Comparison of ENCODE assay signal across 1 cellular context in genomic region chr15:40098489-40099261, GRCh38.
TF ChIP-seq lines count a peak whose summit lies in the region.

No MANE protein-coding gene starts in this region.

TF ChIP-seq in HEK293, 187 proteins besides CTCF, POLR2A, EP300 and RAD21 (continued from another document and continues in another):
- TF ChIP-seq PRDM2 (tag by site-specific recombination; IDR thresholded peaks at IDR 0.05; ENCODE audit: borderline replicate concordance) (no peak), ZNF157 (tag by site-specific recombination; IDR thresholded peaks at IDR 0.05) (no peak), ZNF600 (tag by site-specific recombination; IDR thresholded peaks at IDR 0.05) (peak; percentile 99), ZNF423 (tag by site-specific recombination; IDR thresholded peaks at IDR 0.05) (no peak), ZNF518A (tag by site-specific recombination; conservative IDR thresholded peaks at IDR 0.05; ENCODE audit: low read depth) (0 out of 2 replicates have a peak, but pooled peaks have one; percentile 21), ZNF830 (tag by site-specific recombination; IDR thresholded peaks at IDR 0.05; ENCODE audit: low read depth) (no peak), ZNF629 (tag by site-specific recombination; IDR thresholded peaks at IDR 0.05) (peak; percentile 76), ATF2 (tag by site-specific recombination; IDR thresholded peaks at IDR 0.05; ENCODE audit: low read depth) (no peak), ZIC2 (tag by site-specific recombination; IDR thresholded peaks at IDR 0.05) (0 out of 2 replicates have a peak, but pooled peaks have one; percentile 15), BCL11B (tag by site-specific recombination; IDR thresholded peaks at IDR 0.05; ENCODE audit: low read depth) (no peak), GLI4 (tag by site-specific recombination; IDR thresholded peaks at IDR 0.05) (no peak), ZNF280C (tag by site-specific recombination; IDR thresholded peaks at IDR 0.05) (no peak), SP3 (tag by site-specific recombination; IDR thresholded peaks at IDR 0.05) (peak; percentile 34; the same call in 1 of the 2 replicates), ZNF785 (tag by site-specific recombination; IDR thresholded peaks at IDR 0.05) (no peak), ZBTB26 (tag by site-specific recombination; optimal IDR thresholded peaks at IDR 0.05) (peak; percentile 8), ZFP37 (tag by site-specific recombination; IDR thresholded peaks at IDR 0.05) (no peak), ZNF639 (tag by site-specific recombination; IDR thresholded peaks at IDR 0.05) (no peak), HIC1 (tag by site-specific recombination; IDR thresholded peaks at IDR 0.05) (peak; percentile 79), ZNF404 (tag by site-specific recombination; IDR thresholded peaks at IDR 0.05) (no peak), HOXD13 (CRISPR knock-in tag; IDR thresholded peaks at IDR 0.05; ENCODE audit: borderline replicate concordance) (no peak), PATZ1 (tag by site-specific recombination; IDR thresholded peaks at IDR 0.05) (peak; percentile 95), ZNF23 (tag by site-specific recombination; IDR thresholded peaks at IDR 0.05; ENCODE audit: borderline replicate concordance) (no peak), ZNF24 (tag by site-specific recombination; IDR thresholded peaks at IDR 0.05) (peak; percentile 57; the same call in 1 of the 2 replicates), ZNF747 (tag by site-specific recombination; IDR thresholded peaks at IDR 0.05) (no peak), ZNF677 (tag by site-specific recombination; IDR thresholded peaks at IDR 0.05) (no peak), SP7 (tag by site-specific recombination; IDR thresholded peaks at IDR 0.05) (peak; percentile 79), ZNF280D (tag by site-specific recombination; IDR thresholded peaks at IDR 0.05) (no peak)
